ENCODE assay signal across 1 cellular context in the genomic region with DNA sequence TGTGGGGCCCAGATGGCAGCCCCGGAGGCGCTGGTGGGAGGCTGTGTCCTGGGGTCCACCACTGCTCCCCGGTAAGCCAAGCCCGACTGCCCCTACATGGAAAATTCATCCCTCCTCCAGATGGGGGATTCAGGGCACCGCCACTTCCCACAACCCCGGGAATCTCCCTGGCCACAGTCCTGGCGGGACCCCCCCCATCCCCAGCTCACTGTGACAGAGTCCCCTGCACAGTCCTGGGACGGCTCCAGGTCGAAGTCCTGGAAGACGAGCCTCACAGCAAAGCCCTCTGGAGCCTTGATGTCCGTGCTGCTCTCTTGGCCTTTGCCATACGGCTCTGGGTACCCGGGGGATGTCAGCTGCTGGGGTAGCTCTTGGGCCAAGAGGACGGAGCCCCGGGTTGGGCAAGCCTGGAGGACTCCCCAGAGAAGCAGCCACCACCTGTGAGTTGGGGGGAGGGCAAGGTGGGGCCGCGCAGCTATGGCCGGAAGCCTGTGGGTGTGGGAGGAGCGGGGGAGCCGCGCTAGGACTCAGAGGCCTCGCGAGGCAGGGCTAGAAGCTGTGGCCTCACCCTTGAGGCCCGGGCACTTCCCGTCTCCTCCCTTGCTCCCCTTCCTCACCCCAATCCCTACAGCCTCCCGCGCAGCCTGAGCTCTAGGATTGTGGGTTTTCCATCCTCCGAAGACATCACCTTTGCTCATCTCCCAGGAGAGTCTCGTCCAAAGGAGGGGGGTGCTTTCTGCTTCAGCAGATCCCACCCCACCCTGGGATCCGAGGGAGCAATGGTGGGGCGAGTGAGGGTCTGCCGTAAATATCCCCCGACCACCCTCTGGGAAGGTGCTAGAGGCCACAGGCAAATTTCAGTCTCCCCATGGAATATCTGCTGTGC.
TF ChIP-seq lines count a peak whose summit lies in the region.

No MANE protein-coding gene starts in this region.

TF ChIP-seq in HepG2, 621 proteins besides CTCF, POLR2A, EP300 and RAD21 (continued from another document and continues in another):
- TF ChIP-seq ZFP37 (CRISPR knock-in tag; IDR thresholded peaks at IDR 0.05; ENCODE audit: borderline replicate concordance) (no peak), ZNF496 (CRISPR knock-in tag; IDR thresholded peaks at IDR 0.05; ENCODE audit: insufficient replicate concordance) (no peak), RBM39 (IDR thresholded peaks at IDR 0.05; ENCODE audit: low read depth, low read length, poor library complexity, severe bottlenecking) (no peak), AKAP8 (CRISPR knock-in tag; IDR thresholded peaks at IDR 0.05) (no peak), CHCHD3 (CRISPR knock-in tag; IDR thresholded peaks at IDR 0.05) (no peak), NFATC3 (CRISPR knock-in tag; IDR thresholded peaks at IDR 0.05) (no peak), ARNT2 (CRISPR knock-in tag; IDR thresholded peaks at IDR 0.05; ENCODE audit: low read depth) (no peak), ZSCAN31 (CRISPR knock-in tag; IDR thresholded peaks at IDR 0.05; ENCODE audit: low read depth) (no peak; the same call in 1 of the 2 replicates), ZBTB7B (CRISPR knock-in tag; IDR thresholded peaks at IDR 0.05) (peak; percentile 76; the same call in 1 of the 2 replicates), SATB2 (CRISPR knock-in tag; IDR thresholded peaks at IDR 0.05) (0 out of 2 replicates have a peak, but pooled peaks have one; percentile 36), TSC22D2 (CRISPR knock-in tag; IDR thresholded peaks at IDR 0.05; ENCODE audit: borderline replicate concordance) (no peak), ZNF709 (CRISPR knock-in tag; IDR thresholded peaks at IDR 0.05) (0 out of 2 replicates have a peak, but pooled peaks have one; percentile 70), ZNF468 (CRISPR knock-in tag; IDR thresholded peaks at IDR 0.05) (no peak), NR3C1 (CRISPR knock-in tag; IDR thresholded peaks at IDR 0.05) (no peak), CENPX (CRISPR knock-in tag; IDR thresholded peaks at IDR 0.05) (no peak), ZNF253 (CRISPR knock-in tag; IDR thresholded peaks at IDR 0.05; ENCODE audit: borderline replicate concordance) (peak; percentile 78; the same call in 1 of the 2 replicates), IRX3 (CRISPR knock-in tag; IDR thresholded peaks at IDR 0.05; ENCODE audit: borderline replicate concordance, low read depth) (no peak), ZNF780A (CRISPR knock-in tag; IDR thresholded peaks at IDR 0.05) (peak; percentile 26; the same call in 1 of the 2 replicates), SAP130 (CRISPR knock-in tag; IDR thresholded peaks at IDR 0.05; ENCODE audit: low read depth) (peak; percentile 71), ZSCAN21 (CRISPR knock-in tag; IDR thresholded peaks at IDR 0.05; ENCODE audit: borderline replicate concordance) (peak; percentile 47; the same call in 1 of the 2 replicates), SSRP1 (CRISPR knock-in tag; IDR thresholded peaks at IDR 0.05) (no peak), NRL (CRISPR knock-in tag; IDR thresholded peaks at IDR 0.05; ENCODE audit: borderline replicate concordance) (peak; percentile 82), KAT7 (CRISPR knock-in tag; IDR thresholded peaks at IDR 0.05; ENCODE audit: borderline replicate concordance) (peak; percentile 35; the same call in 1 of the 2 replicates), NFRKB (IDR thresholded peaks at IDR 0.05) (no peak), ASH2L (IDR thresholded peaks at IDR 0.05; ENCODE audit: insufficient read length, low read depth, low read length) (peak; percentile 54), ZNF746 (CRISPR knock-in tag; IDR thresholded peaks at IDR 0.05) (peak; percentile 74; the same call in 1 of the 2 replicates), BRCA1 (CRISPR knock-in tag; IDR thresholded peaks at IDR 0.05) (no peak), ZNF580 (CRISPR knock-in tag; IDR thresholded peaks at IDR 0.05; ENCODE audit: borderline replicate concordance, low read depth) (peak; percentile 66; the same call in 1 of the 2 replicates), HOXA7 (CRISPR knock-in tag; IDR thresholded peaks at IDR 0.05) (no peak), TBX3 (IDR thresholded peaks at IDR 0.05; ENCODE audit: borderline replicate concordance) (no peak), MTF2 (CRISPR knock-in tag; IDR thresholded peaks at IDR 0.05; ENCODE audit: borderline replicate concordance) (no peak), ZNF674 (CRISPR knock-in tag; IDR thresholded peaks at IDR 0.05; ENCODE audit: low read depth) (no peak), ZC3H13 (CRISPR knock-in tag; IDR thresholded peaks at IDR 0.05) (peak; percentile 76; the same call in 1 of the 2 replicates), PCBP1 (IDR thresholded peaks at IDR 0.05; ENCODE audit: borderline replicate concordance, low read depth, low read length) (peak; percentile 94), AFF4 (CRISPR knock-in tag; IDR thresholded peaks at IDR 0.05) (peak; percentile 81), ZFP82 (CRISPR knock-in tag; IDR thresholded peaks at IDR 0.05; ENCODE audit: borderline replicate concordance) (peak; percentile 47; the same call in 1 of the 2 replicates), IRF2 (CRISPR knock-in tag; IDR thresholded peaks at IDR 0.05) (0 out of 2 replicates have a peak, but pooled peaks have one; percentile 10), AGO1 (IDR thresholded peaks at IDR 0.05; ENCODE audit: low read depth, low read length, poor library complexity, severe bottlenecking) (peak; percentile 66), NCOA2 (CRISPR knock-in tag; IDR thresholded peaks at IDR 0.05) (peak; percentile 61), TRIM22 (IDR thresholded peaks at IDR 0.05) (no peak), ZNF205 (CRISPR knock-in tag; IDR thresholded peaks at IDR 0.05) (no peak), ZNF549 (CRISPR knock-in tag; IDR thresholded peaks at IDR 0.05) (no peak), GFI1 (CRISPR knock-in tag; IDR thresholded peaks at IDR 0.05; ENCODE audit: borderline replicate concordance) (peak; percentile 12; the same call in 1 of the 2 replicates), DR1 (CRISPR knock-in tag; IDR thresholded peaks at IDR 0.05) (peak; percentile 54; the same call in 1 of the 2 replicates), KMT2B (CRISPR knock-in tag; IDR thresholded peaks at IDR 0.05) (peak; percentile 68), ZNF556 (CRISPR knock-in tag; IDR thresholded peaks at IDR 0.05; ENCODE audit: borderline replicate concordance) (peak; percentile 51; the same call in 1 of the 2 replicates), CC2D1A (CRISPR knock-in tag; IDR thresholded peaks at IDR 0.05) (no peak), ZNF335 (CRISPR knock-in tag; IDR thresholded peaks at IDR 0.05) (no peak), REL (CRISPR knock-in tag; conservative IDR thresholded peaks at IDR 0.05) (no peak)
- TF ChIP-seq, protein P1, sequence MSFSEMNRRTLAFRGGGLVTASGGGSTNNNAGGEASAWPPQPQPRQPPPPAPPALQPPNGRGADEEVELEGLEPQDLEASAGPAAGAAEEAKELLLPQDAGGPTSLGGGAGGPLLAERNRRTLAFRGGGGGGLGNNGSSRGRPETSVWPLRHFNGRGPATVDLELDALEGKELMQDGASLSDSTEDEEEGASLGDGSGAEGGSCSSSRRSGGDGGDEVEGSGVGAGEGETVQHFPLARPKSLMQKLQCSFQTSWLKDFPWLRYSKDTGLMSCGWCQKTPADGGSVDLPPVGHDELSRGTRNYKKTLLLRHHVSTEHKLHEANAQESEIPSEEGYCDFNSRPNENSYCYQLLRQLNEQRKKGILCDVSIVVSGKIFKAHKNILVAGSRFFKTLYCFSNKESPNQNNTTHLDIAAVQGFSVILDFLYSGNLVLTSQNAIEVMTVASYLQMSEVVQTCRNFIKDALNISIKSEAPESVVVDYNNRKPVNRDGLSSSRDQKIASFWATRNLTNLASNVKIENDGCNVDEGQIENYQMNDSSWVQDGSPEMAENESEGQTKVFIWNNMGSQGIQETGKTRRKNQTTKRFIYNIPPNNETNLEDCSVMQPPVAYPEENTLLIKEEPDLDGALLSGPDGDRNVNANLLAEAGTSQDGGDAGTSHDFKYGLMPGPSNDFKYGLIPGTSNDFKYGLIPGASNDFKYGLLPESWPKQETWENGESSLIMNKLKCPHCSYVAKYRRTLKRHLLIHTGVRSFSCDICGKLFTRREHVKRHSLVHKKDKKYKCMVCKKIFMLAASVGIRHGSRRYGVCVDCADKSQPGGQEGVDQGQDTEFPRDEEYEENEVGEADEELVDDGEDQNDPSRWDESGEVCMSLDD (CRISPR knock-in tag; IDR thresholded peaks at IDR 0.05; ENCODE audit: borderline replicate concordance): peak; percentile 40; the same call in 1 of the 2 replicates
- TF ChIP-seq, protein P2, sequence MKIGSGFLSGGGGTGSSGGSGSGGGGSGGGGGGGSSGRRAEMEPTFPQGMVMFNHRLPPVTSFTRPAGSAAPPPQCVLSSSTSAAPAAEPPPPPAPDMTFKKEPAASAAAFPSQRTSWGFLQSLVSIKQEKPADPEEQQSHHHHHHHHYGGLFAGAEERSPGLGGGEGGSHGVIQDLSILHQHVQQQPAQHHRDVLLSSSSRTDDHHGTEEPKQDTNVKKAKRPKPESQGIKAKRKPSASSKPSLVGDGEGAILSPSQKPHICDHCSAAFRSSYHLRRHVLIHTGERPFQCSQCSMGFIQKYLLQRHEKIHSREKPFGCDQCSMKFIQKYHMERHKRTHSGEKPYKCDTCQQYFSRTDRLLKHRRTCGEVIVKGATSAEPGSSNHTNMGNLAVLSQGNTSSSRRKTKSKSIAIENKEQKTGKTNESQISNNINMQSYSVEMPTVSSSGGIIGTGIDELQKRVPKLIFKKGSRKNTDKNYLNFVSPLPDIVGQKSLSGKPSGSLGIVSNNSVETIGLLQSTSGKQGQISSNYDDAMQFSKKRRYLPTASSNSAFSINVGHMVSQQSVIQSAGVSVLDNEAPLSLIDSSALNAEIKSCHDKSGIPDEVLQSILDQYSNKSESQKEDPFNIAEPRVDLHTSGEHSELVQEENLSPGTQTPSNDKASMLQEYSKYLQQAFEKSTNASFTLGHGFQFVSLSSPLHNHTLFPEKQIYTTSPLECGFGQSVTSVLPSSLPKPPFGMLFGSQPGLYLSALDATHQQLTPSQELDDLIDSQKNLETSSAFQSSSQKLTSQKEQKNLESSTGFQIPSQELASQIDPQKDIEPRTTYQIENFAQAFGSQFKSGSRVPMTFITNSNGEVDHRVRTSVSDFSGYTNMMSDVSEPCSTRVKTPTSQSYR (CRISPR knock-in tag; IDR thresholded peaks at IDR 0.05; ENCODE audit: borderline replicate concordance): peak; percentile 91
- TF ChIP-seq, protein P3, sequence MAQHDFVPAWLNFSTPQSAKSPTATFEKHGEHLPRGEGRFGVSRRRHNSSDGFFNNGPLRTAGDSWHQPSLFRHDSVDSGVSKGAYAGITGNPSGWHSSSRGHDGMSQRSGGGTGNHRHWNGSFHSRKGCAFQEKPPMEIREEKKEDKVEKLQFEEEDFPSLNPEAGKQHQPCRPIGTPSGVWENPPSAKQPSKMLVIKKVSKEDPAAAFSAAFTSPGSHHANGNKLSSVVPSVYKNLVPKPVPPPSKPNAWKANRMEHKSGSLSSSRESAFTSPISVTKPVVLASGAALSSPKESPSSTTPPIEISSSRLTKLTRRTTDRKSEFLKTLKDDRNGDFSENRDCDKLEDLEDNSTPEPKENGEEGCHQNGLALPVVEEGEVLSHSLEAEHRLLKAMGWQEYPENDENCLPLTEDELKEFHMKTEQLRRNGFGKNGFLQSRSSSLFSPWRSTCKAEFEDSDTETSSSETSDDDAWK (CRISPR knock-in tag; IDR thresholded peaks at IDR 0.05): no peak
- TF ChIP-seq, protein P4, sequence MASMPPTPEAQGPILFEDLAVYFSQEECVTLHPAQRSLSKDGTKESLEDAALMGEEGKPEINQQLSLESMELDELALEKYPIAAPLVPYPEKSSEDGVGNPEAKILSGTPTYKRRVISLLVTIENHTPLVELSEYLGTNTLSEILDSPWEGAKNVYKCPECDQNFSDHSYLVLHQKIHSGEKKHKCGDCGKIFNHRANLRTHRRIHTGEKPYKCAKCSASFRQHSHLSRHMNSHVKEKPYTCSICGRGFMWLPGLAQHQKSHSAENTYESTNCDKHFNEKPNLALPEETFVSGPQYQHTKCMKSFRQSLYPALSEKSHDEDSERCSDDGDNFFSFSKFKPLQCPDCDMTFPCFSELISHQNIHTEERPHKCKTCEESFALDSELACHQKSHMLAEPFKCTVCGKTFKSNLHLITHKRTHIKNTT (CRISPR knock-in tag; IDR thresholded peaks at IDR 0.05): no peak
- TF ChIP-seq, protein P5, sequence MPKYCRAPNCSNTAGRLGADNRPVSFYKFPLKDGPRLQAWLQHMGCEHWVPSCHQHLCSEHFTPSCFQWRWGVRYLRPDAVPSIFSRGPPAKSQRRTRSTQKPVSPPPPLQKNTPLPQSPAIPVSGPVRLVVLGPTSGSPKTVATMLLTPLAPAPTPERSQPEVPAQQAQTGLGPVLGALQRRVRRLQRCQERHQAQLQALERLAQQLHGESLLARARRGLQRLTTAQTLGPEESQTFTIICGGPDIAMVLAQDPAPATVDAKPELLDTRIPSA (CRISPR knock-in tag; IDR thresholded peaks at IDR 0.05; ENCODE audit: borderline replicate concordance): no peak
